8 cellular contexts compared by ENCODE assay signal in genomic region chr15:64426845-64427465, GRCh38. TPM values are rescaled to one million over a fixed set of nuclear protein-coding genes. Genes with fewer than 3 reads are reported as not detected.
DNase-seq lines count a peak whose midpoint lies in the region; ATAC-seq, FAIRE-seq and TF ChIP-seq lines count a peak whose summit lies in the region.

No MANE protein-coding gene starts in this region.

- no peaks in the 10 kb centered on the region for H3K9me3 Mint-ChIP-seq in CD4-positive, CD25-positive, alpha-beta regulatory T cell

- intact Hi-C loops in HCT116 (cut with micrococcal nuclease) (loop anchor here (1.0 to 5.0 kb wide), 3 partner anchors 226 to 300 kb away; no protein-coding TSS in a partner anchor), left colon (cut with DNase I, micrococcal nuclease) (loop anchor here in 1 of 2 donors (10.0 kb wide), 1 partner anchor 228 kb away; no protein-coding TSS in a partner anchor)

- FAIRE-seq in islet of Langerhans (lab: Jason Lieb, UNC): peak; percentile 41

- H4K20me1 ChIP-seq in HCT116 (ENCODE audit: insufficient read depth): no peaks in the 10 kb centered on the region

- H3K27ac ChIP-seq in CD4-positive, CD25-positive, alpha-beta regulatory T cell (ENCODE audit: insufficient read depth, low read length, poor library complexity, severe bottlenecking): no peak overlapping the region
- H3K27ac ChIP-seq in HCT116 (ENCODE audit: low read depth, low read length) (no peak overlapping the region), VCaP (no peak overlapping the region)

- POLR2A ChIA-PET in HCT116 (lab: Charles Lee): no interaction called here

- ATAC-seq in CD4-positive, CD25-positive, alpha-beta regulatory T cell (ENCODE audit: low read depth in 2 of 2): no peak
- no peak for ATAC-seq in HCT116
- ATAC-seq in left colon: no peak

- CTCF ChIA-PET in HCT116 (lab: Charles Lee): interaction anchor here (0.9 to 1.2 kb wide), 3 partner anchors 225 to 301 kb away, joined by 4 read pairs; no protein-coding TSS in a partner anchor

- H3K36me3 Mint-ChIP-seq in CD4-positive, CD25-positive, alpha-beta regulatory T cell: peaks cover 12% of the 10 kb centered on the region

- peak overlapping the region; percentile 47 to 95 (median 82) for H3K27ac Mint-ChIP-seq in CD4-positive, CD25-positive, alpha-beta regulatory T cell

- peaks cover 17 to 42% (median 31%) of the 10 kb centered on the region in 4 donors for H3K4me1 Mint-ChIP-seq in CD4-positive, CD25-positive, alpha-beta regulatory T cell

- TF ChIP-seq RAD21 in HCT116 (IDR thresholded peaks at IDR 0.05; ENCODE audit: low read depth): peak; percentile 80

- no peaks in the 10 kb centered on the region for H3K27me3 ChIP-seq in CD4-positive, CD25-positive, alpha-beta regulatory T cell (ENCODE audit: control insufficient read depth, insufficient read depth, low read length)
- H3K27me3 ChIP-seq in HCT116 (ENCODE audit: insufficient read depth, low read length) (no peaks in the 10 kb centered on the region), MG63 (no peaks in the 10 kb centered on the region)

- H3K4me1 ChIP-seq in CD4-positive, CD25-positive, alpha-beta regulatory T cell (ENCODE audit: control insufficient read depth, insufficient read depth, low read length, poor library complexity, severe bottlenecking): peaks cover 30% of the 10 kb centered on the region
- peaks cover 1 to 3% of the 10 kb centered on the region in 2 experiments; a peak in 2 of 4 replicates for H3K4me1 ChIP-seq in HCT116 (ENCODE audit: control insufficient read depth in 1 of 2, insufficient read depth in 2 of 2, low read length in 2 of 2)

- peaks cover 46% of the 10 kb centered on the region for H3K36me3 ChIP-seq in CD4-positive, CD25-positive, alpha-beta regulatory T cell (ENCODE audit: control insufficient read depth, insufficient read depth, low read length)
- peaks cover 3 to 6% of the 10 kb centered on the region in 2 experiments; a peak in 2 of 4 replicates for H3K36me3 ChIP-seq in HCT116 (ENCODE audit: control insufficient read depth in 1 of 2, insufficient read depth in 2 of 2, low read length in 2 of 2)
- H3K36me3 ChIP-seq in MG63: peaks cover 15% of the 10 kb centered on the region

- H3K4me3 Mint-ChIP-seq in CD4-positive, CD25-positive, alpha-beta regulatory T cell: no peak overlapping the region

- BruUV-seq in HCT116 (replicated peaks; lab: Mats Ljungman, UMichigan): no TSS peak

- TF ChIP-seq CTCF in HCT116 (IDR thresholded peaks at IDR 0.05 in 2 of 3, conservative IDR thresholded peaks at IDR 0.05 in 1 of 3; ENCODE audit: borderline replicate concordance in 1 of 3, insufficient read depth in 1 of 3, low read depth in 2 of 3, low read length in 2 of 3) (peak; percentile 18 to 87 (median 38); a peak in 5 of 6 replicates), VCaP (conservative IDR thresholded peaks at IDR 0.05) (peak; percentile 64)

- H3K79me2 ChIP-seq in HCT116 (ENCODE audit: insufficient read depth, low read length): no peaks in the 10 kb centered on the region

- H3K4me2 ChIP-seq in HCT116 (ENCODE audit: low read length): no peak overlapping the region

- H3K9me2 ChIP-seq in HCT116 (ENCODE audit: insufficient read depth): no peaks in the 10 kb centered on the region

- DNase-seq in CD4-positive, CD25-positive, alpha-beta regulatory T cell: peak in 2 of 3 donors; percentile 19 to 33
- peak; percentile 15 for DNase-seq in HCT116 (ENCODE audit: low read depth, low spot score)
- no peak for DNase-seq in activated effector memory CD4-positive, alpha-beta T cell treated with anti-CD3 and anti-CD28 coated beads, Interleukin-2, amount 50 U/mL, for 16 hours
- DNase-seq in left colon: no peak
- no peak for DNase-seq in NOMO-1 (lab: John Stamatoyannopoulos, UW; ENCODE audit: unreplicated experiment in 2 of 2)
- no peak for DNase-seq in MG63

- RAD21 ChIA-PET in HCT116 (lab: Charles Lee; ENCODE audit: low non-redundant PET in 1 of 2, low total read pairs in 2 of 2, uncharacterized antibody in 2 of 2, unreplicated experiment in 2 of 2): interaction anchor here in 1 of 2 experiments (0.9 to 1.1 kb wide), 2 partner anchors 253 to 255 kb away, joined by 3 read pairs; no protein-coding TSS in a partner anchor

- H3K9ac ChIP-seq in HCT116 (ENCODE audit: low read length): no peak overlapping the region

- H3K4me3 ChIP-seq in CD4-positive, CD25-positive, alpha-beta regulatory T cell (ENCODE audit: low read depth, low read length): no peak overlapping the region
- H3K4me3 ChIP-seq in HCT116 (replicated peaks in 1 of 2; ENCODE audit: low read depth in 1 of 2, low read length in 2 of 2) (no peak overlapping the region), MG63 (no peak overlapping the region)

- TF ChIP-seq POLR2A in HCT116 (IDR thresholded peaks at IDR 0.05; ENCODE audit: borderline replicate concordance, extremely low read depth, insufficient read depth, insufficient read length): no peak

- H2AFZ ChIP-seq in HCT116 (ENCODE audit: low read depth, low read length, poor library complexity, severe bottlenecking): no peak overlapping the region

- H3K27me3 Mint-ChIP-seq in CD4-positive, CD25-positive, alpha-beta regulatory T cell: no peaks in the 10 kb centered on the region

- no peaks in the 10 kb centered on the region for H3K9me3 ChIP-seq in CD4-positive, CD25-positive, alpha-beta regulatory T cell (ENCODE audit: control insufficient read depth in 2 of 2, low read length in 2 of 2)
- H3K9me3 ChIP-seq in HCT116 (ENCODE audit: control insufficient read depth in 1 of 2, insufficient read depth in 1 of 2, low read depth in 1 of 2, low read length in 2 of 2) (no peaks in the 10 kb centered on the region), MG63 (no peaks in the 10 kb centered on the region)

TF ChIP-seq in HCT116, 20 proteins besides CTCF, POLR2A, EP300 and RAD21 (continues in another document):
- TF ChIP-seq YY1 (IDR thresholded peaks at IDR 0.05; ENCODE audit: extremely low read depth, insufficient replicate concordance, low read depth, low read length) (no peak), ZBTB33 (IDR thresholded peaks at IDR 0.05; ENCODE audit: extremely low read depth, insufficient replicate concordance, low read length) (no peak), JUND (IDR thresholded peaks at IDR 0.05) (no peak), SIN3A (IDR thresholded peaks at IDR 0.05; ENCODE audit: low read depth) (no peak), TCF7L2 (IDR thresholded peaks at IDR 0.05; ENCODE audit: borderline replicate concordance, extremely low read depth, insufficient read depth, insufficient read length) (no peak), CBX3 (IDR thresholded peaks at IDR 0.05; ENCODE audit: low read depth) (no peak), ZNF274 (IDR thresholded peaks at IDR 0.05; ENCODE audit: low read depth, low read length) (no peak), FOSL1 (IDR thresholded peaks at IDR 0.05; ENCODE audit: low read depth) (no peak), SRF (IDR thresholded peaks at IDR 0.05; ENCODE audit: low read depth) (no peak), ELF1 (IDR thresholded peaks at IDR 0.05; ENCODE audit: borderline replicate concordance, low read depth) (no peak), EZH2 (IDR thresholded peaks at IDR 0.05) (no peak), EGR1 (IDR thresholded peaks at IDR 0.05; ENCODE audit: low read depth) (no peak), ZFX (IDR thresholded peaks at IDR 0.05) (no peak), SP1 (IDR thresholded peaks at IDR 0.05; ENCODE audit: low read depth) (no peak), CEBPB (IDR thresholded peaks at IDR 0.05; ENCODE audit: low read depth) (no peak), POLR2AphosphoS5 (IDR thresholded peaks at IDR 0.05; ENCODE audit: low read depth, low read length) (no peak)
- TF ChIP-seq, protein P1, sequence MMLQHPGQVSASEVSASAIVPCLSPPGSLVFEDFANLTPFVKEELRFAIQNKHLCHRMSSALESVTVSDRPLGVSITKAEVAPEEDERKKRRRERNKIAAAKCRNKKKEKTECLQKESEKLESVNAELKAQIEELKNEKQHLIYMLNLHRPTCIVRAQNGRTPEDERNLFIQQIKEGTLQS (IDR thresholded peaks at IDR 0.05): no peak
- TF ChIP-seq, protein P2, sequence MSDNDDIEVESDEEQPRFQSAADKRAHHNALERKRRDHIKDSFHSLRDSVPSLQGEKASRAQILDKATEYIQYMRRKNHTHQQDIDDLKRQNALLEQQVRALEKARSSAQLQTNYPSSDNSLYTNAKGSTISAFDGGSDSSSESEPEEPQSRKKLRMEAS (IDR thresholded peaks at IDR 0.05): no peak

RNA-seq across cellular contexts. Expression of gene ZNF609, which starts 33.4 kb away (rescaled TPM):
- total RNA-seq in CD4-positive, CD25-positive, alpha-beta regulatory T cell: 39.0 TPM
- polyA plus RNA-seq in CD4-positive, CD25-positive, alpha-beta regulatory T cell: 1 to 10 TPM in 3 of 4 donors, under 1 TPM in 1; 0.64 to 2.6 (median 1.6) TPM
- total RNA-seq in HCT116 (2021; ENCODE audit: unreplicated experiment) (31.0 TPM), left colon (10 to 100 TPM; 26.3 to 35.3 TPM)
- 20.1 and 31.0 TPM in 2 replicates for polyA plus RNA-seq in HCT116 (2012)
- 6.2 and 7.1 TPM in 2 replicates for total RNA-seq in MG63 (2014; rRNA removed; shearing (Covaris generic); ENCODE audit: low replicate concordance)

RNA-seq across cellular contexts. Expression of gene TRIP4, which starts 39.3 kb away (rescaled TPM):
- 26.3 TPM for total RNA-seq in CD4-positive, CD25-positive, alpha-beta regulatory T cell
- polyA plus RNA-seq in CD4-positive, CD25-positive, alpha-beta regulatory T cell: 10 to 100 TPM; 29.9 to 47.3 (median 39.9) TPM
- 18.3 TPM for total RNA-seq in HCT116 (2021; ENCODE audit: unreplicated experiment)
- polyA plus RNA-seq in HCT116 (2012): 14.0 and 16.7 TPM in 2 replicates
- total RNA-seq in left colon: 10 to 100 TPM; 34.2 to 34.4 TPM
- total RNA-seq in MG63 (2014; rRNA removed; shearing (Covaris generic); ENCODE audit: low replicate concordance): 17.9 and 62.3 TPM in 2 replicates

RNA-seq across cellular contexts. Expression of gene PCLAF, which starts 45.7 kb away (rescaled TPM):
- 1.0 TPM for total RNA-seq in CD4-positive, CD25-positive, alpha-beta regulatory T cell
- polyA plus RNA-seq in CD4-positive, CD25-positive, alpha-beta regulatory T cell: 10 to 100 TPM in 2 of 4 donors, 1 to 10 TPM in 2; 9.1 to 27.0 (median 10.8) TPM
- total RNA-seq in HCT116 (2021; ENCODE audit: unreplicated experiment): 93.5 TPM
- 53.8 and 184 TPM in 2 replicates for polyA plus RNA-seq in HCT116 (2012)
- total RNA-seq in left colon: 10 to 100 TPM in 1 of 2 donors, 1 to 10 TPM in 1; 5.0 to 11.9 TPM
- total RNA-seq in MG63 (2014; rRNA removed; shearing (Covaris generic); ENCODE audit: low replicate concordance): 201 and 243 TPM in 2 replicates

Comparison
In these comparisons a context has a peak if more than half of its experiments do, and no peak if none do; other contexts are left out.
1. DNase-seq: peak in CD4-positive, CD25-positive, alpha-beta regulatory T cell (2 of 3) and HCT116 (single experiment); none in activated effector memory CD4-positive, alpha-beta T cell treated with anti-CD3 and anti-CD28 coated beads, Interleukin-2, amount 50 U/mL, for 16 hours (single experiment), left colon (0 of 2), NOMO-1 (0 of 2) and MG63 (single experiment).